Comparison of ENCODE assay signal across 8 cellular contexts in genomic region chr1:156704930-156705320, GRCh38. TPM values are rescaled to one million over a fixed set of nuclear protein-coding genes. Genes with fewer than 3 reads are reported as not detected.
DNase-seq lines count a peak whose midpoint lies in the region; ATAC-seq and TF ChIP-seq lines count a peak whose summit lies in the region.

No MANE protein-coding gene starts in this region.

- no peaks in the 10 kb centered on the region for H3K36me3 Mint-ChIP-seq in activated T-cell treated with anti-CD3 and anti-CD28 coated beads, Interleukin-2, amount 50 U/mL, for 4 hours (ENCODE audit: insufficient read depth)

- no peaks in the 10 kb centered on the region for H3K36me3 ChIP-seq in A673 (ENCODE audit: insufficient read depth, low read length, poor library complexity, severe bottlenecking)
- H3K36me3 ChIP-seq in heart left ventricle = no peaks in the 10 kb centered on the region
- no peaks in the 10 kb centered on the region for H3K36me3 ChIP-seq in psoas muscle (ENCODE audit: insufficient read depth in 1 of 2, low read depth in 1 of 2)

- 1 to 7% (median 5%) methylated on average over 18 to 29 of the region's 29 CpGs for WGBS in heart left ventricle, 4 donors
- WGBS in psoas muscle, 3 donors = 1 to 2% (median 2%) methylated on average over 22 to 29 of the region's 29 CpGs

- H3K4me3 ChIP-seq in A673 (ENCODE audit: low read depth, low read length, poor library complexity, severe bottlenecking) (peak overlapping the region; percentile 42), HFF-Myc (replicated peaks; ENCODE audit: low read depth, low read length) (peak overlapping the region; percentile 68), heart left ventricle (peak overlapping the region in 11 of 12 donors; percentile 12 to 68 (median 47)), psoas muscle (peak overlapping the region; percentile 62)

- CTCF ChIA-PET in A673 (lab: Charles Lee) = interaction anchor here (0.6 to 4.2 kb wide), 3 partner anchors 16 to 85 kb away, joined by 3 to 48 read pairs (median 3); no protein-coding TSS in a partner anchor

- no peak for TF ChIP-seq CTCF in A673 (conservative IDR thresholded peaks at IDR 0.05; ENCODE audit: low read depth, low read length)
- TF ChIP-seq CTCF in HFF-Myc (IDR thresholded peaks at IDR 0.05; ENCODE audit: low read depth, low read length, missing control alignments) = no peak
- no peak for TF ChIP-seq CTCF in heart left ventricle (IDR thresholded peaks at IDR 0.05)
- no peak for TF ChIP-seq CTCF in psoas muscle (IDR thresholded peaks at IDR 0.05)

- intact Hi-C loops in A673 (cut with micrococcal nuclease; ENCODE audit: unreplicated experiment) (loop anchor here (1.0 kb wide), 1 partner anchor 16 kb away; no protein-coding TSS in a partner anchor), heart left ventricle (cut with DNase I) (loop anchor here in 1 of 10 donors (1.0 kb wide), 1 partner anchor 45 kb away; no protein-coding TSS in a partner anchor), psoas muscle (cut with DNase I) (no loop called here)

- peaks cover 25% of the 10 kb centered on the region for H3K4me1 Mint-ChIP-seq in activated T-cell treated with anti-CD3 and anti-CD28 coated beads, Interleukin-2, amount 50 U/mL, for 4 hours (ENCODE audit: low read depth)

- POLR2A ChIA-PET in A673 (lab: Charles Lee; ENCODE audit: low non-redundant PET) = no interaction called here

- H3K9me3 ChIP-seq in A673 (ENCODE audit: low read depth, low read length, poor library complexity, severe bottlenecking) (no peaks in the 10 kb centered on the region), heart left ventricle (no peaks in the 10 kb centered on the region), psoas muscle (no peaks in the 10 kb centered on the region)

- H3K27ac ChIP-seq in A673 (ENCODE audit: low read depth, low read length, poor library complexity, severe bottlenecking) = no peak overlapping the region
- peak overlapping the region in 2 of 12 donors; percentile 81 to 91 for H3K27ac ChIP-seq in heart left ventricle
- no peak overlapping the region for H3K27ac ChIP-seq in psoas muscle

- peaks cover 30% of the 10 kb centered on the region for H3K27me3 Mint-ChIP-seq in activated T-cell treated with anti-CD3 and anti-CD28 coated beads, Interleukin-2, amount 50 U/mL, for 4 hours (ENCODE audit: low read depth)

- BruUV-seq in A673 (replicated peaks; lab: Mats Ljungman, UMichigan) = no TSS peak

- no peak for TF ChIP-seq POLR2A in heart left ventricle (IDR thresholded peaks at IDR 0.05)

- no peaks in the 10 kb centered on the region for H3K9me3 Mint-ChIP-seq in activated T-cell treated with anti-CD3 and anti-CD28 coated beads, Interleukin-2, amount 50 U/mL, for 4 hours

- peak overlapping the region; percentile 82 for H3K4me3 Mint-ChIP-seq in activated T-cell treated with anti-CD3 and anti-CD28 coated beads, Interleukin-2, amount 50 U/mL, for 4 hours

- H3K4me1 ChIP-seq in A673 (ENCODE audit: insufficient read depth, low read length, poor library complexity, severe bottlenecking) (peaks cover 34% of the 10 kb centered on the region), heart left ventricle (peaks cover 0 to 50% (median 33%) of the 10 kb centered on the region in 12 donors), psoas muscle (peaks cover 22% of the 10 kb centered on the region)

- H3K27me3 ChIP-seq in A673 (replicated peaks; ENCODE audit: insufficient read depth, low read depth, low read length, poor library complexity) = peaks cover 5% of the 10 kb centered on the region
- peaks cover 0 to 48% (median 33%) of the 10 kb centered on the region in 9 donors for H3K27me3 ChIP-seq in heart left ventricle
- H3K27me3 ChIP-seq in psoas muscle (ENCODE audit: insufficient read depth in 3 of 3, low read length in 2 of 3) = peaks cover 0 to 61% (median 23%) of the 10 kb centered on the region in 3 donors

- no peak for DNase-seq in A673 (ENCODE audit: low spot score)
- DNase-seq in HFF-Myc (ENCODE audit: extremely low read depth, low read depth) = no peak
- peak; percentile 30 for DNase-seq in activated T-cell treated with anti-CD3 and anti-CD28 coated beads, Interleukin-2, amount 50 U/mL, for 4 hours
- peak in 2 of 5 donors; percentile 60 to 65 for DNase-seq in heart left ventricle
- peak; percentile 82 for DNase-seq in psoas muscle
- no peak for DNase-seq in NCI-H446 treated with DMSO at 0.1 percent for 48 hours (lab: John Stamatoyannopoulos, UW)

- peak; percentile 31 to 38 for ATAC-seq in activated T-cell treated with anti-CD3 and anti-CD28 coated beads, Interleukin-2, amount 50 U/mL, for 4 hours
- ATAC-seq in heart left ventricle = peak in 1 of 4 donors; percentile 26
- peak; percentile 61 to 68 (median 63) for ATAC-seq in psoas muscle
- ATAC-seq in GM18867 (IDR thresholded peaks at IDR 0.05; ENCODE audit: unreplicated experiment) = no peak
- ATAC-seq in GM18868 (IDR thresholded peaks at IDR 0.05; ENCODE audit: unreplicated experiment) = no peak

RNA-seq across cellular contexts. Expression of gene CRABP2, which starts 0.5 kb away (rescaled TPM):
- total RNA-seq in A673 (2021) (1.1 and 4.0 TPM in 2 replicates), heart left ventricle (10 to 100 TPM in 1 of 9 donors, 1 to 10 TPM in 4, under 1 TPM in 1, not detected in 3; 0.80 to 11.4 (median 1.7) TPM), psoas muscle (1 to 10 TPM in 2 of 4 donors, under 1 TPM in 1, not detected in 1; 0.71 to 1.7 (median 1.6) TPM)
- 1 to 10 TPM; 1.8 to 2.5 (median 2.4) TPM for total RNA-seq in activated T-cell treated with anti-CD3 and anti-CD28 coated beads, Interleukin-2, amount 50 U/mL, for 4 hours
- polyA plus RNA-seq in heart left ventricle (1 to 10 TPM in 1 of 2 donors, under 1 TPM in 1; 0.46 to 1.5 TPM), psoas muscle (under 1 TPM; 0.13 to 0.57 (median 0.53) TPM)

RNA-seq across cellular contexts. Expression of gene METTL25B, which starts 23.3 kb away (rescaled TPM):
- total RNA-seq in A673 (2021) = 20.2 TPM in 2 replicates
- total RNA-seq in activated T-cell treated with anti-CD3 and anti-CD28 coated beads, Interleukin-2, amount 50 U/mL, for 4 hours = 10 to 100 TPM; 16.6 to 18.9 (median 18.5) TPM
- 10 to 100 TPM in 8 of 9 donors, 1 to 10 TPM in 1; 8.9 to 18.9 (median 15.0) TPM for total RNA-seq in heart left ventricle
- polyA plus RNA-seq in heart left ventricle = 10 to 100 TPM; 15.6 to 24.3 TPM
- total RNA-seq in psoas muscle = 10 to 100 TPM; 18.5 to 32.1 (median 28.5) TPM
- polyA plus RNA-seq in psoas muscle = 10 to 100 TPM; 22.1 to 31.5 (median 27.0) TPM

RNA-seq across cellular contexts. Expression of gene ISG20L2, which starts 23.6 kb away (rescaled TPM):
- total RNA-seq in A673 (2021) = 45.7 and 46.5 TPM in 2 replicates
- 10 to 100 TPM; 62.4 to 65.9 (median 63.8) TPM for total RNA-seq in activated T-cell treated with anti-CD3 and anti-CD28 coated beads, Interleukin-2, amount 50 U/mL, for 4 hours
- 10 to 100 TPM in 8 of 9 donors, 1 to 10 TPM in 1; 8.4 to 17.9 (median 12.8) TPM for total RNA-seq in heart left ventricle
- polyA plus RNA-seq in heart left ventricle = 10 to 100 TPM in 1 of 2 donors, 1 to 10 TPM in 1; 5.1 to 17.6 TPM
- 10 to 100 TPM in 3 of 4 donors, 1 to 10 TPM in 1; 7.4 to 19.8 (median 16.5) TPM for total RNA-seq in psoas muscle
- 10 to 100 TPM in 2 of 3 donors, 1 to 10 TPM in 1; 7.6 to 20.4 (median 20.2) TPM for polyA plus RNA-seq in psoas muscle

RNA-seq across cellular contexts. Expression of gene NES, which starts 27.7 kb away (rescaled TPM):
- total RNA-seq in A673 (2021) (8.7 and 12.3 TPM in 2 replicates), heart left ventricle (100 to 1,000 TPM in 7 of 9 donors, 10 to 100 TPM in 2; 75.3 to 499 (median 158) TPM), psoas muscle (100 to 1,000 TPM in 1 of 4 donors, 10 to 100 TPM in 3; 40.5 to 581 (median 80.2) TPM)
- total RNA-seq in activated T-cell treated with anti-CD3 and anti-CD28 coated beads, Interleukin-2, amount 50 U/mL, for 4 hours = under 1 TPM; 0.05 to 0.13 (median 0.05) TPM
- polyA plus RNA-seq in heart left ventricle (100 to 1,000 TPM in 1 of 2 donors, 10 to 100 TPM in 1; 59.7 to 160 TPM), psoas muscle (10 to 100 TPM; 12.3 to 23.8 (median 17.2) TPM)

RNA-seq across cellular contexts. Expression of gene MRPL24, which starts 36.0 kb away (rescaled TPM):
- total RNA-seq in A673 (2021) (85.7 and 92.9 TPM in 2 replicates), heart left ventricle (100 to 1,000 TPM in 1 of 9 donors, 10 to 100 TPM in 8; 74.8 to 117 (median 79.6) TPM), psoas muscle (100 to 1,000 TPM in 2 of 4 donors, 10 to 100 TPM in 2; 86.1 to 137 (median 99.8) TPM)
- total RNA-seq in activated T-cell treated with anti-CD3 and anti-CD28 coated beads, Interleukin-2, amount 50 U/mL, for 4 hours = 100 to 1,000 TPM; 132 to 138 (median 132) TPM
- polyA plus RNA-seq in heart left ventricle (100 to 1,000 TPM; 135 to 230 TPM), psoas muscle (100 to 1,000 TPM; 140 to 174 (median 146) TPM)

Comparison
In these comparisons a context has a peak if more than half of its experiments do, and no peak if none do; other contexts are left out.
1. DNase-seq: peak in activated T-cell treated with anti-CD3 and anti-CD28 coated beads, Interleukin-2, amount 50 U/mL, for 4 hours (single experiment) and psoas muscle (2 of 2); none in A673 (single experiment), HFF-Myc (single experiment) and NCI-H446 treated with DMSO at 0.1 percent for 48 hours (single experiment).
2. ATAC-seq: peak in activated T-cell treated with anti-CD3 and anti-CD28 coated beads, Interleukin-2, amount 50 U/mL, for 4 hours (2 of 2) and psoas muscle (4 of 4); none in GM18867 (single experiment) and GM18868 (single experiment).
3. Peak in every context shown above with its lines, with median percentiles within 50 percentile points of each other: H3K4me3 ChIP-seq.